In the genomic region with DNA sequence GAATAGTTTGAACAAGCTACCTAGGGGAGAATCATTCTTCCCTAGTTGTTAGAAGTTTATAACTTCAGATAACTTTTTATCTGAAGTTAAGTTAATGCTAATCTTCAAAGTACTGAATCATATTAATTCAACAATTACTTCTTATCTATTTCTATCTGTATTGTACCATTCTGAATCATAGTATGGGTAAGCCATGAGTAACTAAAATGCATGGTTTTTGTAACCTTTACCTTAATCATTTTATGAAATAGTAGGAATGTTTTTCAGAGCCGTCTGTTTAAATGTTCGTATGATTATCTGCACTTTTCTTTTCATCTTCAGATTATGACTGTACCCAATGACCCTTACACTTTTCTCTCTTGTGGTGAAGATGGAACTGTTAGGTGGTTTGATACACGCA, we compare ENCODE assay signal across 21 cellular contexts. TPM values are rescaled to one million over a fixed set of nuclear protein-coding genes. Genes with fewer than 3 reads are reported as not detected.
A peak's percentile ranks its signal among the peaks of the same experiment; 100 is the strongest.
DNase-seq lines count a peak whose midpoint lies in the region; TF ChIP-seq lines count a peak whose summit lies in the region.
"Had no signal": no experiment of that assay in that cellular context is flagged by ENCODE, and none has a peak within 500 bp of the region (broad histone marks: within the 10 kb centered on the region; RNA-seq: fewer than 3 reads in every experiment).

No MANE protein-coding gene starts in this region.

- WGBS in GM23248 (ENCODE audit: low coverage in 1 of 2, low lambda C conversion rate in 2 of 2, missing lambda C conversion rate in 2 of 2), 2 experiments: 29 to 34% methylated on average over 3 of the region's 3 CpGs
- 88% methylated on average over 3 of the region's 3 CpGs for WGBS in sigmoid colon, 2 donors

- H3F3A ChIP-seq in GM23248 (ENCODE audit: insufficient read depth): peaks cover 20% of the 10 kb centered on the region; the same call in 1 of the 2 replicates

- intact Hi-C loops in sigmoid colon (cut with DNase I): no loop called here

- DNase-seq in GM23248 (peak; percentile 24), NCI-H226 (peak; percentile 7), amniotic epithelial cell (ENCODE audit: low read depth) (peak; percentile 54), iris pigment epithelial cell (ENCODE audit: low read depth) (peak; percentile 23), COLO829 (ENCODE audit: low spot score) (no peak), islet precursor cell (no peak), sigmoid colon (no peak), coronary artery (ENCODE audit: low spot score) (no peak)
- DNase-seq: BE2C; CD4-positive, alpha-beta memory T cell; DMS79 treated with DMSO at 0.1 percent for 48 hours; GDM1; Kasumi-1; NCI-H1417; NCI-H2029; NCI-H2171; NCI-H524; SJCRH30; SW 1271 had no signal

- TF ChIP-seq CTCF in sigmoid colon (IDR thresholded peaks at IDR 0.05) (no peak), coronary artery (IDR thresholded peaks at IDR 0.05) (no peak)

- peaks cover 74% of the 10 kb centered on the region for H3K79me2 ChIP-seq in GM23248 (ENCODE audit: insufficient read depth)

- H3K4me2 ChIP-seq in GM23248 (ENCODE audit: unreplicated experiment): peak overlapping the region; percentile 12
- H3K4me2 ChIP-seq: GM23338 had no signal

- in situ Hi-C loops in GM23248 (cut with MboI): no loop called here

- H3K9me3 ChIP-seq in GM23248 (ENCODE audit: low read depth) (no peaks in the 10 kb centered on the region), sigmoid colon (no peaks in the 10 kb centered on the region)
- H3K9me3 ChIP-seq: BE2C had no signal

- H4K20me1 ChIP-seq in GM23248 (ENCODE audit: insufficient read depth): 0 out of 2 replicates have a peak, but pooled peaks cover 9% of the 10 kb centered on the region

- H2AFZ ChIP-seq in GM23248: no peak overlapping the region
- H2AFZ ChIP-seq: GM23338 had no signal

- H3K27ac ChIP-seq in GM23248: no peak overlapping the region
- H3K27ac ChIP-seq in sigmoid colon: no peak overlapping the region
- H3K27ac ChIP-seq in coronary artery: no peak overlapping the region
- H3K27ac ChIP-seq: SJCRH30 had no signal

- H3K9me2 ChIP-seq in GM23248 (ENCODE audit: insufficient read depth): no peaks in the 10 kb centered on the region

- H3K4me3 ChIP-seq in GM23248 (no peak overlapping the region), sigmoid colon (no peak overlapping the region), coronary artery (no peak overlapping the region)
- H3K4me3 ChIP-seq: GM12878, GM23338, SJCRH30 had no signal

- TF ChIP-seq EP300 in sigmoid colon (IDR thresholded peaks at IDR 0.05): no peak

- H3K9ac ChIP-seq in GM23248: no peak overlapping the region

- H3K4me1 ChIP-seq in GM23248 (ENCODE audit: insufficient read depth): peaks cover 9% of the 10 kb centered on the region
- H3K4me1 ChIP-seq in sigmoid colon: peaks cover 0 to 24% (median 3%) of the 10 kb centered on the region in 4 donors
- H3K4me1 ChIP-seq: BE2C, SJCRH30 had no signal

- H3K27me3 ChIP-seq in GM23248 (replicated peaks; ENCODE audit: insufficient read depth): no peaks in the 10 kb centered on the region
- no peaks in the 10 kb centered on the region for H3K27me3 ChIP-seq in sigmoid colon
- H3K27me3 ChIP-seq: BE2C, SJCRH30 had no signal

- H3K36me3 ChIP-seq in GM23248 (ENCODE audit: low read depth) (peaks cover 12% of the 10 kb centered on the region), sigmoid colon (peaks cover 0 to 14% (median 5%) of the 10 kb centered on the region in 4 donors)
- H3K36me3 ChIP-seq: BE2C had no signal

- no peak for TF ChIP-seq POLR2A in sigmoid colon (IDR thresholded peaks at IDR 0.05)

RNA-seq across cellular contexts. Expression of a gene that starts 50.3 kb away (rescaled TPM):
- total RNA-seq in GM23248 (2014; rRNA removed; shearing (Covaris generic)): 65.5 and 93.8 TPM in 2 replicates
- polyA plus RNA-seq in GM23248 (2016; fragmentation: Nextera tagmentation; extraction: Ambion mirVana) (188 TPM in 2 replicates), sigmoid colon (100 to 1,000 TPM; 136 to 252 (median 144) TPM)
- total RNA-seq in sigmoid colon: 10 to 100 TPM; 44.4 to 64.2 (median 55.2) TPM

RNA-seq across cellular contexts. Expression of a gene that starts 50.7 kb away (rescaled TPM):
- total RNA-seq in GM23248 (2014; rRNA removed; shearing (Covaris generic)): 56.0 and 63.4 TPM in 2 replicates
- 94.1 and 99.6 TPM in 2 replicates for polyA plus RNA-seq in GM23248 (2016; fragmentation: Nextera tagmentation; extraction: Ambion mirVana)
- 100 to 1,000 TPM in 1 of 4 donors, 10 to 100 TPM in 3; 79.6 to 102 (median 86.2) TPM for total RNA-seq in sigmoid colon
- polyA plus RNA-seq in sigmoid colon: 10 to 100 TPM; 33.6 to 49.0 (median 43.8) TPM

Comparison
In these comparisons a context has a peak if more than half of its experiments do, and no peak if none do; other contexts are left out.
1. DNase-seq: peak in GM23248 (single experiment), NCI-H226 (single experiment), amniotic epithelial cell (single experiment) and iris pigment epithelial cell (single experiment); none in COLO829 (single experiment), islet precursor cell (single experiment), sigmoid colon (single experiment) and coronary artery (single experiment).